In genomic region chr5:166576323-166576722, GRCh38 we compare ENCODE assay signal across 31 cellular contexts.
"Had no signal": no experiment of that assay in that cellular context is flagged by ENCODE, and none has a peak within 500 bp of the region (broad histone marks: within the 10 kb centered on the region; RNA-seq: fewer than 3 reads in every experiment).

No MANE protein-coding gene starts in this region.

- DNase-seq: Karpas-422; KBM-7; MG63; NCI-H1048; NCI-H1092 treated with DMSO at 0.1 percent for 48 hours; NCI-H1105 treated with DMSO at 0.1 percent for 48 hours; NCI-H1417; NCI-H1436; NCI-H146; NCI-H1694; NCI-H187; NCI-H1930; NCI-H2029 treated with DMSO at 0.1 percent for 48 hours; NCI-H2081 treated with DMSO at 0.1 percent for 48 hours; NCI-H2107; NCI-H2171; NCI-H345; NCI-H446; NCI-H510A treated with DMSO at 0.1 percent for 48 hours; NCI-H524 treated with DMSO at 0.1 percent for 48 hours; NCI-H526 treated with DMSO at 0.1 percent for 48 hours; NCI-H774; NK-92 treated with Interleukin-12 subunit alpha and Interleukin-12 subunit beta, amount 100 ng/mL, for 24 hours; OCI-M1; PC-3; Peyer's patch; Right ventricle myocardium superior; RPMI8226; SHP77 treated with DMSO at 0.1 percent for 48 hours; SK-N-SH; SW 1271 had no signal

- ATAC-seq: PC-3 had no signal
